1 cellular context compared by ENCODE assay signal in genomic region chr16:11239644-11240632, GRCh38.
A peak's percentile ranks its signal among the peaks of the same experiment; 100 is the strongest.
TF ChIP-seq lines count a peak whose summit lies in the region.

No MANE protein-coding gene starts in this region.

TF ChIP-seq in HepG2, 621 proteins besides CTCF, POLR2A, EP300 and RAD21:
- no peak for TF ChIP-seq JARID2 (CRISPR knock-in tag; IDR thresholded peaks at IDR 0.05; ENCODE audit: insufficient replicate concordance)
- 0 out of 2 replicates have a peak, but pooled peaks have one; percentile 32 for TF ChIP-seq NFKBIZ (CRISPR knock-in tag; IDR thresholded peaks at IDR 0.05)
- TF ChIP-seq ZBTB46 (CRISPR knock-in tag; IDR thresholded peaks at IDR 0.05; ENCODE audit: borderline replicate concordance): no peak
- no peak for TF ChIP-seq SRF (IDR thresholded peaks at IDR 0.05; ENCODE audit: low read depth, low read length)
- TF ChIP-seq TFDP2 (CRISPR knock-in tag; IDR thresholded peaks at IDR 0.05): no peak
- TF ChIP-seq HNF1B (CRISPR knock-in tag; IDR thresholded peaks at IDR 0.05): no peak
- TF ChIP-seq PHF21A (CRISPR knock-in tag; IDR thresholded peaks at IDR 0.05): 0 out of 2 replicates have a peak, but pooled peaks have one; percentile 22
- TF ChIP-seq ZFP36 (IDR thresholded peaks at IDR 0.05; ENCODE audit: borderline replicate concordance, low read depth, low read length, partially characterized antibody): peak; percentile 61
- TF ChIP-seq TSC22D2 (CRISPR knock-in tag; IDR thresholded peaks at IDR 0.05; ENCODE audit: borderline replicate concordance): no peak
- TF ChIP-seq ZNF678 (CRISPR knock-in tag; IDR thresholded peaks at IDR 0.05): no peak
- peak; percentile 84; the same call in 1 of the 2 replicates for TF ChIP-seq ZNF460 (CRISPR knock-in tag; IDR thresholded peaks at IDR 0.05; ENCODE audit: borderline replicate concordance)
- TF ChIP-seq SCMH1 (CRISPR knock-in tag; IDR thresholded peaks at IDR 0.05; ENCODE audit: borderline replicate concordance): no peak
- peak; percentile 55; the same call in 1 of the 2 replicates for TF ChIP-seq TRIM22 (IDR thresholded peaks at IDR 0.05)
- no peak for TF ChIP-seq SMAD3 (CRISPR knock-in tag; IDR thresholded peaks at IDR 0.05)
- peak; percentile 43 for TF ChIP-seq ZMYM3 (CRISPR knock-in tag; IDR thresholded peaks at IDR 0.05)
- TF ChIP-seq ZNF569 (CRISPR knock-in tag; IDR thresholded peaks at IDR 0.05; ENCODE audit: borderline replicate concordance): no peak
- TF ChIP-seq ONECUT2 (CRISPR knock-in tag; IDR thresholded peaks at IDR 0.05): no peak
- TF ChIP-seq ZNF629 (CRISPR knock-in tag; conservative IDR thresholded peaks at IDR 0.05): no peak
- TF ChIP-seq ZNF704 (CRISPR knock-in tag; IDR thresholded peaks at IDR 0.05; ENCODE audit: borderline replicate concordance): no peak
- no peak for TF ChIP-seq SALL1 (CRISPR knock-in tag; IDR thresholded peaks at IDR 0.05)
- TF ChIP-seq NCOA1 (CRISPR knock-in tag; IDR thresholded peaks at IDR 0.05): no peak
- no peak for TF ChIP-seq KAT7 (CRISPR knock-in tag; IDR thresholded peaks at IDR 0.05; ENCODE audit: borderline replicate concordance)
- TF ChIP-seq SKI (IDR thresholded peaks at IDR 0.05; ENCODE audit: partially characterized antibody): peak; percentile 5
- peak; percentile 18; the same call in 1 of the 2 replicates for TF ChIP-seq ZNF121 (CRISPR knock-in tag; IDR thresholded peaks at IDR 0.05)
- TF ChIP-seq KDM3A (CRISPR knock-in tag; IDR thresholded peaks at IDR 0.05; ENCODE audit: low read depth): no peak
- TF ChIP-seq ZBTB10 (CRISPR knock-in tag; IDR thresholded peaks at IDR 0.05; ENCODE audit: borderline replicate concordance): no peak
- no peak for TF ChIP-seq PBX3 (CRISPR knock-in tag; IDR thresholded peaks at IDR 0.05; ENCODE audit: borderline replicate concordance)
- 0 out of 2 replicates have a peak, but pooled peaks have one; percentile 32 for TF ChIP-seq ZNF574 (CRISPR knock-in tag; IDR thresholded peaks at IDR 0.05)
- TF ChIP-seq ZNF784 (CRISPR knock-in tag; IDR thresholded peaks at IDR 0.05; ENCODE audit: borderline replicate concordance): no peak
